In the genomic region with DNA sequence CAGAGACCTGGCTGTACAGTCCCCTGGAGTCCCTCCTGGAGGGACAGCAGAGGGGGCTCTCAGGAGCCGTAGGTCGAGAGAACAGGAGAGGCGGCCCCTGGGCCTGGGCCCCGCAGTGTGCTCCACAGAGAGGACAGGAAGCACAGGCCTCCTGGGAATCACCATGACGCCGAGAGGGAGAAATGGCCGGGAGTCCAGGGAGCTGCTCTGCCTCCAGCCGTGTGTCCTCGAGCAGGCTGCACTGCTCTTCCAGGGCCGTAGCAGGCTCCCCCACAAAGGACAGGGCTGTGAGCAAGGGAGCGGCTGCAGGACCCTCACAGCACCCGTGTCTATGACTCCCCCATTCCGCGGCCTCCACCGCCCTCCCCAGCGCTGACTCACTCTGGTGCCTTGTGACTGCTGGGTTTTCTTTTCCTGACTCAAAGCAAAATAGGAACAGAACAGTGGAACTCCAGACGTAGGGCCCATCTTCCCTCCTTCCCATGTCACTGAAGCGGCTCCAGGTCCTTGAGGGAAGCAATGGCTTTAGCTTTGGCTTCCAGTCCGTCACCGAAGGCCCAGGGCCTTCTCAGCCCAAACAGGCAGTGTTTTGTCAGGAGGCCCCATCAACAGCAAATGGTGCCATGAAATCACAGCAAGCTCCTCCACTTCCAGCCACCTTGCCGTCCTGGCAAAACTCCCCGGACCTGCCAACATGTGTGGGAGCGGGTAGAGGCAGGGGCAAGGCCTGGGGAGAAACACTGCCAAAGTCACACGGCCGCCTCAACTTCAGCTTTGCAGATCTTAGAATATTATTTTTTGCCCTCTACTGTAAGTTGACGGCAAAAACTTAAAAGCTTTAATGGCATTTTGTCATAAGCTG, we compare ENCODE assay signal across 11 cellular contexts.
DNase-seq lines count a peak whose midpoint lies in the region; ATAC-seq, FAIRE-seq and TF ChIP-seq lines count a peak whose summit lies in the region.
"Had no signal": no experiment of that assay in that cellular context is flagged by ENCODE, and none has a peak within 500 bp of the region (broad histone marks: within the 10 kb centered on the region; RNA-seq: fewer than 3 reads in every experiment).

No MANE protein-coding gene starts in this region.

- H4K20me1 ChIP-seq in GM23338 (replicated peaks; ENCODE audit: insufficient read depth) = peaks cover 9% of the 10 kb centered on the region; the same call in 1 of the 2 replicates

- peak overlapping the region; percentile 87 for H3K27ac Mint-ChIP-seq in GM23338
- no peak overlapping the region for H3K27ac Mint-ChIP-seq in activated T-helper 17 cell treated with anti-CD3 and anti-CD28 coated beads, Interleukin-2, amount 50 U/mL, for 72 hours
- H3K27ac Mint-ChIP-seq: activated T-helper 2 cell treated with anti-CD3 and anti-CD28 coated beads, Interferon-gamma antibody, Interleukin-2, Interleukin-4, amounts not matched to agents 10 μg/mL and 5 μg/mL and 100 μg/mL, durations not matched to agents 14 hours and 24 hours and 36 hours; T-cell had no signal

- peaks cover 2% of the 10 kb centered on the region for H3K27me3 Mint-ChIP-seq in GM23338 (ENCODE audit: insufficient read depth, low read depth, poor library complexity)
- no peaks in the 10 kb centered on the region for H3K27me3 Mint-ChIP-seq in activated T-helper 17 cell treated with anti-CD3 and anti-CD28 coated beads, Interleukin-2, amount 50 U/mL, for 72 hours
- H3K27me3 Mint-ChIP-seq: T-cell had no signal

- no peaks in the 10 kb centered on the region for H3K36me3 Mint-ChIP-seq in GM23338 (ENCODE audit: low read depth)
- H3K36me3 Mint-ChIP-seq in activated T-helper 17 cell treated with anti-CD3 and anti-CD28 coated beads, Interleukin-2, amount 50 U/mL, for 72 hours (ENCODE audit: low read depth) = no peaks in the 10 kb centered on the region
- H3K36me3 Mint-ChIP-seq: T-cell had no signal

- H3K9me3 ChIP-seq in body of pancreas (no peaks in the 10 kb centered on the region), kidney (ENCODE audit: control insufficient read depth in 1 of 2, low read length in 2 of 2) (no peaks in the 10 kb centered on the region), skeletal muscle satellite cell (replicated peaks; ENCODE audit: low read length) (no peaks in the 10 kb centered on the region)

- no peak overlapping the region for H3K4me3 ChIP-seq in GM23338
- H3K4me3 ChIP-seq in body of pancreas = no peak overlapping the region
- no peak overlapping the region for H3K4me3 ChIP-seq in kidney (ENCODE audit: low read length in 2 of 2)
- H3K4me3 ChIP-seq in skeletal muscle satellite cell (ENCODE audit: low read length) = no peak overlapping the region

- H3K4me3 Mint-ChIP-seq in GM23338 = no peak overlapping the region
- no peak overlapping the region for H3K4me3 Mint-ChIP-seq in activated T-helper 17 cell treated with anti-CD3 and anti-CD28 coated beads, Interleukin-2, amount 50 U/mL, for 72 hours
- H3K4me3 Mint-ChIP-seq: T-cell had no signal

- TF ChIP-seq CTCF in GM23338 (conservative IDR thresholded peaks at IDR 0.05; ENCODE audit: low read depth in 2 of 2) (no peak), body of pancreas (IDR thresholded peaks at IDR 0.05) (no peak), kidney (IDR thresholded peaks at IDR 0.05; ENCODE audit: borderline replicate concordance, extremely low read depth, insufficient read depth) (no peak)

- H3F3A ChIP-seq in GM23338 (replicated peaks; ENCODE audit: low read depth) = 0 out of 2 replicates have a peak, but pooled peaks cover 4% of the 10 kb centered on the region

- H3K4me1 ChIP-seq in GM23338 (ENCODE audit: insufficient read depth) = peaks cover 12% of the 10 kb centered on the region; the same call in 1 of the 2 replicates
- H3K4me1 ChIP-seq in body of pancreas = peaks cover 13% of the 10 kb centered on the region
- no peaks in the 10 kb centered on the region for H3K4me1 ChIP-seq in kidney (ENCODE audit: control insufficient read depth in 1 of 2, insufficient read depth in 1 of 2, low read depth in 1 of 2, low read length in 2 of 2)
- peaks cover 32% of the 10 kb centered on the region for H3K4me1 ChIP-seq in skeletal muscle satellite cell (ENCODE audit: control insufficient read depth, insufficient read depth, low read length)

- no peak for TF ChIP-seq POLR2A in body of pancreas (IDR thresholded peaks at IDR 0.05)

- H3K36me3 ChIP-seq in GM23338 (ENCODE audit: insufficient read depth) (no peaks in the 10 kb centered on the region), body of pancreas (replicated peaks in 1 of 2; ENCODE audit: insufficient read depth in 1 of 2, low read depth in 2 of 2) (no peaks in the 10 kb centered on the region), kidney (ENCODE audit: control insufficient read depth in 1 of 2, insufficient read depth in 2 of 2, low read length in 2 of 2) (no peaks in the 10 kb centered on the region), skeletal muscle satellite cell (ENCODE audit: insufficient read depth, low read length) (no peaks in the 10 kb centered on the region)

- peaks cover 31% of the 10 kb centered on the region for H3K4me1 Mint-ChIP-seq in GM23338
- H3K4me1 Mint-ChIP-seq in activated T-helper 17 cell treated with anti-CD3 and anti-CD28 coated beads, Interleukin-2, amount 50 U/mL, for 72 hours = no peaks in the 10 kb centered on the region
- H3K4me1 Mint-ChIP-seq: T-cell had no signal

- WGBS in body of pancreas, 2 donors = 76 to 87% methylated on average over 26 of the region's 26 CpGs

- FAIRE-seq in kidney (lab: Jason Lieb, UNC) = no peak
- FAIRE-seq: GM19239 had no signal

- H3K9ac ChIP-seq in kidney (ENCODE audit: low read length in 2 of 2) = no peak overlapping the region
- H3K9ac ChIP-seq in skeletal muscle satellite cell (ENCODE audit: low read depth, low read length) = peak overlapping the region; percentile 13

- H3K4me2 ChIP-seq in GM23338 = no peak overlapping the region
- H3K4me2 ChIP-seq in skeletal muscle satellite cell (ENCODE audit: low read length) = peak overlapping the region; percentile 38

- peaks cover 37% of the 10 kb centered on the region for H3K79me2 ChIP-seq in GM23338 (replicated peaks; ENCODE audit: insufficient read depth)

- H3K27ac ChIP-seq in GM23338 (ENCODE audit: low read depth) (peak overlapping the region; percentile 55; the same call in 1 of the 2 replicates), body of pancreas (peak overlapping the region in 3 of 4 donors; percentile 1 to 41 (median 24)), kidney (ENCODE audit: low read depth in 2 of 2, low read length in 2 of 2) (no peak overlapping the region)

- H3K9me3 Mint-ChIP-seq in GM23338 = no peaks in the 10 kb centered on the region
- no peaks in the 10 kb centered on the region for H3K9me3 Mint-ChIP-seq in activated T-helper 17 cell treated with anti-CD3 and anti-CD28 coated beads, Interleukin-2, amount 50 U/mL, for 72 hours
- H3K9me3 Mint-ChIP-seq: activated T-helper 2 cell treated with anti-CD3 and anti-CD28 coated beads, Interferon-gamma antibody, Interleukin-2, Interleukin-4, amounts not matched to agents 10 μg/mL and 5 μg/mL and 100 μg/mL, durations not matched to agents 14 hours and 24 hours and 36 hours; T-cell had no signal

- H3K9me2 ChIP-seq in GM23338 (ENCODE audit: insufficient read depth) = no peaks in the 10 kb centered on the region

- DNase-seq in GM23338 (ENCODE audit: low spot score) (peak; percentile 20), body of pancreas (peak in 2 of 4 donors; percentile 21 to 52), kidney (peak; percentile 85), cortex of kidney (lab: John Stamatoyannopoulos, UW) (no peak)
- no peak for DNase-seq in stimulated activated naive CD4-positive, alpha-beta T cell treated with Interleukin-2 at 50 U/mL for 16 hours (lab: John Stamatoyannopoulos, UW)
- DNase-seq: T-cell had no signal

- H3K27me3 ChIP-seq in GM23338 (ENCODE audit: insufficient read depth) (no peaks in the 10 kb centered on the region), body of pancreas (no peaks in the 10 kb centered on the region), skeletal muscle satellite cell (ENCODE audit: control insufficient read depth, insufficient read depth, low read length) (no peaks in the 10 kb centered on the region)

- intact Hi-C loops in body of pancreas (cut with DNase I) = no loop called here
- intact Hi-C loops in kidney (cut with DNase I) = no loop called here

- ATAC-seq in GM23338 = peak; percentile 28
- ATAC-seq in body of pancreas = peak; percentile 20
- no peak for ATAC-seq in activated T-helper 17 cell treated with anti-CD3 and anti-CD28 coated beads, Interleukin-2, amount 50 U/mL, for 72 hours (replicated peaks)
- ATAC-seq in GM21825 (IDR thresholded peaks at IDR 0.05; ENCODE audit: unreplicated experiment) = no peak

- no peak overlapping the region for H2AFZ ChIP-seq in GM23338

TF ChIP-seq in GM23338, 12 proteins besides CTCF, POLR2A, EP300 and RAD21:
- TF ChIP-seq ZNF114 (CRISPR knock-in tag; IDR thresholded peaks at IDR 0.05) = no peak
- TF ChIP-seq, protein P1, sequence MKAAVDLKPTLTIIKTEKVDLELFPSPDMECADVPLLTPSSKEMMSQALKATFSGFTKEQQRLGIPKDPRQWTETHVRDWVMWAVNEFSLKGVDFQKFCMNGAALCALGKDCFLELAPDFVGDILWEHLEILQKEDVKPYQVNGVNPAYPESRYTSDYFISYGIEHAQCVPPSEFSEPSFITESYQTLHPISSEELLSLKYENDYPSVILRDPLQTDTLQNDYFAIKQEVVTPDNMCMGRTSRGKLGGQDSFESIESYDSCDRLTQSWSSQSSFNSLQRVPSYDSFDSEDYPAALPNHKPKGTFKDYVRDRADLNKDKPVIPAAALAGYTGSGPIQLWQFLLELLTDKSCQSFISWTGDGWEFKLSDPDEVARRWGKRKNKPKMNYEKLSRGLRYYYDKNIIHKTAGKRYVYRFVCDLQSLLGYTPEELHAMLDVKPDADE (IDR thresholded peaks at IDR 0.05) = no peak

Comparison
In these comparisons a context has a peak if more than half of its experiments do, and no peak if none do; other contexts are left out.
1. ATAC-seq: peak in GM23338 (single experiment) and body of pancreas (single experiment); none in activated T-helper 17 cell treated with anti-CD3 and anti-CD28 coated beads, Interleukin-2, amount 50 U/mL, for 72 hours (single experiment) and GM21825 (single experiment).
2. DNase-seq: peak in GM23338 (single experiment) and kidney (single experiment); none in cortex of kidney (single experiment) and stimulated activated naive CD4-positive, alpha-beta T cell treated with Interleukin-2 at 50 U/mL for 16 hours (single experiment).
3. H3K27ac ChIP-seq: peak in GM23338 (single experiment) and body of pancreas (3 of 4); none in kidney (0 of 2).